Comparison of ENCODE assay signal across 10 cellular contexts in genomic region chr19:35220973-35221590, GRCh38. TPM values are rescaled to one million over a fixed set of nuclear protein-coding genes. Genes with fewer than 3 reads are reported as not detected.
"Had no signal": no experiment of that assay in that cellular context is flagged by ENCODE, and none has a peak within 500 bp of the region (broad histone marks: within the 10 kb centered on the region; RNA-seq: fewer than 3 reads in every experiment).

No MANE protein-coding gene starts in this region.

RNA-seq across cellular contexts. Expression of gene FAM187B, which starts 7.5 kb away (rescaled TPM):
- total RNA-seq: activated B cell treated with CpG ODN at 0.5 μM for 24 hours; activated CD4-positive, alpha-beta T cell treated with anti-CD3 and anti-CD28 coated beads, Interleukin-2, amount 10 ng/mL, durations not matched to agents 24 days and 14 days; activated CD8-positive, alpha-beta T cell treated with anti-CD3 and anti-CD28 coated beads for 36 hours; ascending aorta; body of pancreas; bronchial epithelial cell; MCF 10A; PC-9; SK-MEL-5 had no signal
- polyA plus RNA-seq: IgD-negative memory B cell had no signal
